ENCODE assay signal across 8 cellular contexts in the genomic region with DNA sequence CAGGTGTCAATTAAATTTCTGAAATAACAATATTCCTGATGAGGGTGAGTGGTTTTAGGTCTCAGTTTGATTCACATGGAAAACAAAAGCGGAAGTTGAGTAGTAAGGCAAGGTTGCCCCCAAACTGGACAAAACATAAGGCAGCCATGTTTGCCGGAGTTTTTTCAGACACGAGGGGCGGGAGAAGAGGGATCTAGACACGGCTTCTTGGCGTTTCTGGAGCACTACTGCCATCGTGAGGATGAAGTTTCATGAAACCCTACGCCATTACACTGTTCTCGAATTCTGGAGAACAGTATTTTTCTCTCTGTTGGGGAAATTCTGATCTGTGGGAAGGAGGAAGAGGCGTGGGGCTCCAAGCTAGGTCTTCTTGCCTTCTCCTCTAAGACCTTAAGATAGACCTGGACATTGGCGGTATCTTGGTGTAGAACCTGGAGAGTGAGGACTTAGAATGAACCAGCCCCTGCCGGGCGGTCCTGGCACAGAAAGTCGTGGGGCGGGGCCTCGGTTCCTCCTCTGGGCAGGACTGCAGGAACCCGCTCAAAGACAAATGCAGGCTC.
A peak's percentile ranks its signal among the peaks of the same experiment; 100 is the strongest.
DNase-seq lines count a peak whose midpoint lies in the region; ATAC-seq and TF ChIP-seq lines count a peak whose summit lies in the region.

No MANE protein-coding gene starts in this region.

- H2BK5ac ChIP-seq in neuronal stem cell (ENCODE audit: low read length): no peak overlapping the region

- in situ Hi-C loops in astrocyte of the cerebellum (cut with HindIII; ENCODE audit: low sequenced_read_pairs): no loop called here

- H3K27me3 ChIP-seq in neuronal stem cell (ENCODE audit: control insufficient read depth in 3 of 3, insufficient read depth in 3 of 3, low read depth in 1 of 3, low read length in 3 of 3): no peaks in the 10 kb centered on the region

- no peak overlapping the region for H3K27ac ChIP-seq in neuronal stem cell (replicated peaks; ENCODE audit: low read length)

- WGBS in neuronal stem cell (ENCODE audit: extremely low coverage in 2 of 2, insufficient read length in 2 of 2, insufficient replicate concordance in 1 of 2), 2 donors: no CpG with 5 or more reads among the region's 17 CpGs

- H2AFZ ChIP-seq in neuronal stem cell (ENCODE audit: low read length): peak overlapping the region; percentile 89

- H3K18ac ChIP-seq in neuronal stem cell (ENCODE audit: low read length): no peak overlapping the region

- no peak overlapping the region for H3K4me2 ChIP-seq in neuronal stem cell (ENCODE audit: insufficient read depth, low read length, poor library complexity, severe bottlenecking)

- no peak overlapping the region for H2BK12ac ChIP-seq in neuronal stem cell (ENCODE audit: low read length)

- no peak overlapping the region for H3K14ac ChIP-seq in neuronal stem cell (ENCODE audit: low read length)

- no peak overlapping the region for H3K23ac ChIP-seq in neuronal stem cell (ENCODE audit: low read depth, low read length, poor library complexity)

- H3K9me3 ChIP-seq in neuronal stem cell (replicated peaks in 1 of 2; ENCODE audit: control insufficient read depth in 2 of 2, insufficient read depth in 1 of 2, low read depth in 1 of 2, low read length in 2 of 2): peaks cover 3 to 9% of the 10 kb centered on the region in 2 donors

- no peak overlapping the region for H4K8ac ChIP-seq in neuronal stem cell (ENCODE audit: low read depth, low read length)

- no peak overlapping the region for H2AK5ac ChIP-seq in neuronal stem cell (ENCODE audit: low read depth, low read length)

- H2BK15ac ChIP-seq in neuronal stem cell (ENCODE audit: low read length): no peak overlapping the region

- no peak overlapping the region for H3K4ac ChIP-seq in neuronal stem cell (ENCODE audit: low read length)

- no peak overlapping the region for H3K4me3 ChIP-seq in AG10803 (ENCODE audit: low read length)
- H3K4me3 ChIP-seq in astrocyte of the cerebellum (ENCODE audit: low read depth, low read length): peak overlapping the region; percentile 48
- peak overlapping the region in 1 of 2 donors; percentile 47 for H3K4me3 ChIP-seq in neuronal stem cell (ENCODE audit: low read length in 2 of 2)

- DNase-seq in AG10803 (ENCODE audit: low read depth) (peak; percentile 5), NCI-H1048 (lab: John Stamatoyannopoulos, UW) (peak; percentile 39), astrocyte of the cerebellum (ENCODE audit: low read depth) (peak; percentile 83), neuronal stem cell (ENCODE audit: low spot score) (no peak), COR-L47 (lab: John Stamatoyannopoulos, UW) (no peak), GOT3 (lab: John Stamatoyannopoulos, UW) (no peak)
- DNase-seq in stimulated activated CD4-positive, alpha-beta T cell treated with anti-CD3 and anti-CD28 coated beads, Interleukin-4, amount 100 ng/mL, for 24 hours: no peak

- no peaks in the 10 kb centered on the region for H3K79me1 ChIP-seq in neuronal stem cell (ENCODE audit: low read depth, low read length)

- no peak overlapping the region for H2BK120ac ChIP-seq in neuronal stem cell (ENCODE audit: low read depth, low read length)

- H4K91ac ChIP-seq in neuronal stem cell (ENCODE audit: low read depth, low read length, poor library complexity): no peak overlapping the region

- H3K4me1 ChIP-seq in neuronal stem cell (ENCODE audit: control insufficient read depth in 2 of 2, insufficient read depth in 1 of 2, low read depth in 1 of 2, low read length in 2 of 2): no peaks in the 10 kb centered on the region

- H3K9ac ChIP-seq in neuronal stem cell (ENCODE audit: low read depth, low read length, poor library complexity): no peak overlapping the region

- peak; percentile 75 for ATAC-seq in GM18870 (IDR thresholded peaks at IDR 0.05; ENCODE audit: unreplicated experiment)

- H3K36me3 ChIP-seq in neuronal stem cell (replicated peaks in 1 of 2; ENCODE audit: control insufficient read depth in 2 of 2, insufficient read depth in 2 of 2, low read length in 2 of 2): peaks cover 5 to 38% of the 10 kb centered on the region in 2 donors

- TF ChIP-seq CTCF in AG10803 (conservative IDR thresholded peaks at IDR 0.05; ENCODE audit: low read length) (no peak), astrocyte of the cerebellum (IDR thresholded peaks at IDR 0.05; ENCODE audit: low read depth, low read length, missing control alignments) (peak; percentile 31)

Comparison
In these comparisons a context has a peak if more than half of its experiments do, and no peak if none do; other contexts are left out.
1. DNase-seq: peak in AG10803 (single experiment), NCI-H1048 (single experiment) and astrocyte of the cerebellum (single experiment); none in neuronal stem cell (single experiment), COR-L47 (single experiment), GOT3 (single experiment) and stimulated activated CD4-positive, alpha-beta T cell treated with anti-CD3 and anti-CD28 coated beads, Interleukin-4, amount 100 ng/mL, for 24 hours (single experiment).